11 cellular contexts compared by ENCODE assay signal in genomic region chr18:23626451-23627279, GRCh38. TPM values are rescaled to one million over a fixed set of nuclear protein-coding genes. Genes with fewer than 3 reads are reported as not detected.
DNase-seq lines count a peak whose midpoint lies in the region; TF ChIP-seq lines count a peak whose summit lies in the region.
"Had no signal": no experiment of that assay in that cellular context is flagged by ENCODE, and none has a peak within 500 bp of the region (broad histone marks: within the 10 kb centered on the region; RNA-seq: fewer than 3 reads in every experiment).

No MANE protein-coding gene starts in this region.

- H3K9ac ChIP-seq in skeletal muscle tissue (ENCODE audit: low read depth in 1 of 3, low read length in 3 of 3), result no peak overlapping the region

- peaks cover 10% of the 10 kb centered on the region for H3K27me3 Mint-ChIP-seq in type B pancreatic cell

- H3K27me3 ChIP-seq in PC-9 (ENCODE audit: insufficient read depth, low read depth), result no peaks in the 10 kb centered on the region
- H3K27me3 ChIP-seq in skeletal muscle tissue (ENCODE audit: control insufficient read depth in 3 of 3, insufficient read depth in 3 of 3, low read length in 3 of 3), result peaks cover 0 to 5% (median 0%) of the 10 kb centered on the region in 3 donors
- H3K27me3 ChIP-seq in spleen (replicated peaks in 1 of 7), result peaks cover 0 to 6% (median 0%) of the 10 kb centered on the region in 7 donors

- no peaks in the 10 kb centered on the region for H3K9me3 ChIP-seq in PC-9 (ENCODE audit: insufficient read depth, low read depth)
- H3K9me3 ChIP-seq in skeletal muscle tissue (ENCODE audit: control insufficient read depth in 3 of 3, low read length in 3 of 3), result no peaks in the 10 kb centered on the region
- H3K9me3 ChIP-seq in spleen, result no peaks in the 10 kb centered on the region

- H3K4me2 ChIP-seq in PC-9, result peak overlapping the region; percentile 58

- H3K4me3 ChIP-seq in PC-9, result no peak overlapping the region
- no peak overlapping the region for H3K4me3 ChIP-seq in epithelial cell of esophagus (ENCODE audit: low read length)
- no peak overlapping the region for H3K4me3 ChIP-seq in skeletal muscle tissue (ENCODE audit: low read length in 3 of 3)
- no peak overlapping the region for H3K4me3 ChIP-seq in spleen

- no peaks in the 10 kb centered on the region for H3K9me2 ChIP-seq in PC-9 (ENCODE audit: insufficient read depth)

- no peak for TF ChIP-seq POLR2A in spleen (IDR thresholded peaks at IDR 0.05)

- H3F3A ChIP-seq in PC-9 (ENCODE audit: insufficient read depth, low read depth), result peaks cover 32% of the 10 kb centered on the region

- no peaks in the 10 kb centered on the region for H3K36me3 Mint-ChIP-seq in type B pancreatic cell

- H3K27ac ChIP-seq in PC-9, result peak overlapping the region; percentile 98
- H3K27ac ChIP-seq in skeletal muscle tissue (ENCODE audit: low read depth, low read length), result peak overlapping the region; percentile 51
- no peak overlapping the region for H3K27ac ChIP-seq in spleen

- H3K4me1 ChIP-seq in PC-9 (replicated peaks; ENCODE audit: insufficient read depth), result peaks cover 55% of the 10 kb centered on the region
- peaks cover 2 to 10% (median 6%) of the 10 kb centered on the region in 3 donors for H3K4me1 ChIP-seq in skeletal muscle tissue (ENCODE audit: control insufficient read depth in 3 of 3, insufficient read depth in 3 of 3, low read length in 3 of 3)
- H3K4me1 ChIP-seq in spleen, result peaks cover 0 to 5% (median 0%) of the 10 kb centered on the region in 6 donors

- H3K27ac Mint-ChIP-seq in type B pancreatic cell, result no peak overlapping the region
- H3K27ac Mint-ChIP-seq: activated T-cell treated with anti-CD3 and anti-CD28 coated beads, Interleukin-2, amount 50 U/mL, for 24 hours had no signal

- H4K20me1 ChIP-seq in PC-9 (ENCODE audit: insufficient read depth), result no peaks in the 10 kb centered on the region

- no TSS peak for BruUV-seq in PC-9 (replicated peaks; lab: Mats Ljungman, UMichigan)

- no peaks in the 10 kb centered on the region for H3K9me3 Mint-ChIP-seq in type B pancreatic cell
- H3K9me3 Mint-ChIP-seq: activated T-cell treated with anti-CD3 and anti-CD28 coated beads, Interleukin-2, amount 50 U/mL, for 24 hours had no signal

- H2AFZ ChIP-seq in PC-9, result no peak overlapping the region

- CTCF ChIA-PET in PC-9 (lab: Charles Lee), result interaction anchor here (0.6 to 1.5 kb wide), 4 partner anchors 29 to 128 kb away, joined by 3 to 4 read pairs (median 3); no protein-coding TSS in a partner anchor

- no peaks in the 10 kb centered on the region for H3K4me1 Mint-ChIP-seq in type B pancreatic cell (ENCODE audit: unreplicated experiment)

- H3K36me3 ChIP-seq in PC-9 (ENCODE audit: low read depth), result no peaks in the 10 kb centered on the region
- H3K36me3 ChIP-seq in skeletal muscle tissue (ENCODE audit: control insufficient read depth in 3 of 3, insufficient read depth in 3 of 3, low read length in 3 of 3), result no peaks in the 10 kb centered on the region
- no peaks in the 10 kb centered on the region for H3K36me3 ChIP-seq in spleen

- intact Hi-C loops in PC-9 (cut with micrococcal nuclease; ENCODE audit: unreplicated experiment), result loop anchor here (5.0 kb wide), 1 partner anchor 36 kb away; the partner anchor contains the start of gene ANKRD29
- intact Hi-C loops in spleen (cut with DNase I; ENCODE audit: low total_unique reads), result loop anchor here (10.0 kb wide), 1 partner anchor 288 kb away; no protein-coding TSS in a partner anchor

- H3K79me2 ChIP-seq in PC-9 (ENCODE audit: low read depth), result no peaks in the 10 kb centered on the region

- H3K4me3 Mint-ChIP-seq in type B pancreatic cell, result no peak overlapping the region
- H3K4me3 Mint-ChIP-seq: activated T-cell treated with anti-CD3 and anti-CD28 coated beads, Interleukin-2, amount 50 U/mL, for 24 hours had no signal

- WGBS in spleen, 5 donors, result 50 to 78% (median 59%) methylated on average over 4 of the region's 4 CpGs

- peak; percentile 3 for DNase-seq in NCI-H510A treated with DMSO at 0.1 percent for 48 hours (lab: John Stamatoyannopoulos, UW)
- DNase-seq in NCI-H510A (lab: John Stamatoyannopoulos, UW), result no peak
- peak in 1 of 2 experiments; percentile 80 for DNase-seq in PC-9
- DNase-seq in epithelial cell of esophagus (ENCODE audit: low read depth), result peak; percentile 67
- DNase-seq in superior temporal gyrus (ENCODE audit: extremely low spot score), result no peak
- no peak for DNase-seq in spleen
- DNase-seq in type B pancreatic cell (ENCODE audit: extremely low spot score, unreplicated experiment), result no peak
- DNase-seq: activated T-cell treated with anti-CD3 and anti-CD28 coated beads, Interleukin-2, amount 50 U/mL, for 24 hours; glutamatergic neuron; NK-92 treated with Interleukin-12 subunit alpha and Interleukin-12 subunit beta, amount 100 ng/mL, for 24 hours had no signal

- TF ChIP-seq CTCF in PC-9 (conservative IDR thresholded peaks at IDR 0.05) (no peak), epithelial cell of esophagus (IDR thresholded peaks at IDR 0.05; ENCODE audit: insufficient read depth, low read depth, low read length, missing control alignments) (no peak), spleen (IDR thresholded peaks at IDR 0.05 in 8 of 11, conservative IDR thresholded peaks at IDR 0.05 in 3 of 11) (no peak), type B pancreatic cell (conservative IDR thresholded peaks at IDR 0.05) (no peak)

- POLR2A ChIA-PET in PC-9 (lab: Charles Lee; ENCODE audit: unreplicated experiment), result interaction anchor here (0.6 to 0.7 kb wide), 2 partner anchors 77 to 833 kb away, joined by 3 read pairs; no protein-coding TSS in a partner anchor

RNA-seq across cellular contexts. Expression of gene ANKRD29, which starts 36.0 kb away (rescaled TPM):
- total RNA-seq in PC-9 (2021) (4.3 and 4.6 TPM in 2 replicates), skeletal muscle tissue (3.7 TPM), spleen (1 to 10 TPM; 1.6 to 7.3 (median 3.0) TPM), type B pancreatic cell (ENCODE audit: low replicate concordance) (2.4 and 3.5 TPM in 2 replicates)
- 10 to 100 TPM in 1 of 3 donors, 1 to 10 TPM in 2; 4.1 to 10.6 (median 7.2) TPM for polyA plus RNA-seq in spleen

RNA-seq across cellular contexts. Expression of gene NPC1, which starts 40.4 kb away (rescaled TPM):
- 39.6 and 40.9 TPM in 2 replicates for total RNA-seq in PC-9 (2021)
- total RNA-seq in skeletal muscle tissue, result 48.0 TPM
- 10 to 100 TPM; 47.2 to 84.2 (median 68.9) TPM for total RNA-seq in spleen
- polyA plus RNA-seq in spleen, result 10 to 100 TPM in 2 of 3 donors, 1 to 10 TPM in 1; 8.1 to 13.3 (median 11.2) TPM
- total RNA-seq in type B pancreatic cell (ENCODE audit: low replicate concordance), result 43.3 and 49.8 TPM in 2 replicates

Comparison
In these comparisons a context has a peak if more than half of its experiments do, and no peak if none do; other contexts are left out.
1. DNase-seq: peak in NCI-H510A treated with DMSO at 0.1 percent for 48 hours (single experiment) and epithelial cell of esophagus (single experiment); none in NCI-H510A (single experiment), superior temporal gyrus (single experiment), spleen (single experiment) and type B pancreatic cell (single experiment).
2. H3K27ac ChIP-seq: peak in PC-9 (single experiment) and skeletal muscle tissue (single experiment); none in spleen (0 of 8).